In the genomic region with DNA sequence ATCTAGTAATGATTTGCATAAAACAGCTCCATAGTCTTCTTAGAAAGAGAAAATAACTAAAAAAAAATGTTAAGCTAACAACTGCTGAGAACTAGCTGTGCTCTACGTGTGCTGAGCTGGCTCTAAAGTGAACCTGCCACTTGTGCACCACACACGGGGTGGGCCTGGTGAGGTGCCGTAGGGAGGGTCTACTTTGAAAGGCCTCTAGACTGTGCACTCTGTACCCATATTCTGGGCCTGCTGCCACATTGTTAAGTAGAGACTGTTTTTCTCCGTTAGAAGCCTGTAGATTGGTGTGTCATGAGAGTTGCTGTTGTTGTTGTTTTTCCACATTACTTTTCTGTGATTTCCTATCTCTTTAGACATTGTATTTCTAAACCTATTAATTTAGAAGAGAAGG, we compare ENCODE assay signal across 21 cellular contexts.
DNase-seq lines count a peak whose midpoint lies in the region; ATAC-seq, FAIRE-seq and TF ChIP-seq lines count a peak whose summit lies in the region.
"Had no signal": no experiment of that assay in that cellular context is flagged by ENCODE, and none has a peak within 500 bp of the region (broad histone marks: within the 10 kb centered on the region; RNA-seq: fewer than 3 reads in every experiment).

No MANE protein-coding gene starts in this region.

- CTCF ChIA-PET in HepG2 (lab: Yijun Ruan, JAX; ENCODE audit: low intra/inter-chr PET ratio, low total read pairs): no interaction called here

- H2AFZ ChIP-seq in HepG2 (ENCODE audit: low read length): no peak overlapping the region
- H2AFZ ChIP-seq: GM23338 had no signal

- TF ChIP-seq RAD21 in liver (IDR thresholded peaks at IDR 0.05) (no peak), HepG2 (CRISPR knock-in tag; IDR thresholded peaks at IDR 0.05) (no peak)

- 49% methylated on average over 4 of the region's 4 CpGs for WGBS in liver
- WGBS in HepG2 (ENCODE audit: low lambda C conversion rate): 82% methylated on average over 3 of the region's 4 CpGs

- peak; percentile 49 for DNase-seq in activated CD4-positive, alpha-beta T cell treated with anti-CD3 and anti-CD28 coated beads, Interleukin-2, amount 10 ng/mL, durations not matched to agents 24 days and 14 days
- DNase-seq in activated CD4-positive, alpha-beta T cell treated with anti-CD3 and anti-CD28 coated beads, Interleukin-2, amount 50 U/mL, for 4 hours: no peak
- DNase-seq in HepG2 (ENCODE audit: low spot score) (no peak), left lobe of liver (ENCODE audit: low spot score) (no peak), type B pancreatic cell (ENCODE audit: extremely low spot score, unreplicated experiment) (no peak)
- DNase-seq: CD8-positive, alpha-beta T cell; COR-L47; DMS153; DMS79 treated with DMSO at 0.1 percent for 48 hours; EL; H7 had no signal

- FAIRE-seq in HepG2 (lab: Jason Lieb, UNC): no peak
- FAIRE-seq: D721Med, G401.6, GM12891, GM19239 had no signal

- no peak for ATAC-seq in HepG2
- peak; percentile 86 for ATAC-seq in left lobe of liver
- no peak for ATAC-seq in GM21619 (IDR thresholded peaks at IDR 0.05; ENCODE audit: unreplicated experiment)
- no peak for ATAC-seq in HG03139 (IDR thresholded peaks at IDR 0.05; ENCODE audit: unreplicated experiment)
- ATAC-seq: CD8-positive, alpha-beta T cell; GM23338 had no signal

- H3K4me3 ChIP-seq in liver (ENCODE audit: low read depth in 1 of 3, low read length in 3 of 3) (no peak overlapping the region), HepG2 (replicated peaks in 1 of 3; ENCODE audit: insufficient read depth in 1 of 3, low read depth in 2 of 3, low read length in 3 of 3) (no peak overlapping the region)
- H3K4me3 ChIP-seq: GM23338 had no signal

- no peak for TF ChIP-seq CTCF in liver (IDR thresholded peaks at IDR 0.05; ENCODE audit: low read depth, low read length, missing input control)
- no peak for TF ChIP-seq CTCF in HepG2 (CRISPR knock-in tag; IDR thresholded peaks at IDR 0.05)
- no peak for TF ChIP-seq CTCF in type B pancreatic cell (conservative IDR thresholded peaks at IDR 0.05)

- H3K27ac Mint-ChIP-seq in activated CD4-positive, alpha-beta T cell treated with anti-CD3 and anti-CD28 coated beads, Interleukin-2, amount 10 ng/mL, durations not matched to agents 24 days and 14 days: no peak overlapping the region
- peak overlapping the region; percentile 22 for H3K27ac Mint-ChIP-seq in type B pancreatic cell
- H3K27ac Mint-ChIP-seq: CD14-positive monocyte; CD8-positive, alpha-beta T cell; GM23338 had no signal

- no peaks in the 10 kb centered on the region for H3K9me3 ChIP-seq in liver (ENCODE audit: control insufficient read depth in 4 of 4, low read length in 3 of 4)
- no peaks in the 10 kb centered on the region for H3K9me3 ChIP-seq in HepG2 (ENCODE audit: low read length)

- POLR2A ChIA-PET in HepG2 (lab: Yijun Ruan, JAX): no interaction called here

- no peaks in the 10 kb centered on the region for H3K27me3 ChIP-seq in liver (ENCODE audit: control insufficient read depth in 4 of 4, insufficient read depth in 4 of 4, low read length in 3 of 4)
- H3K27me3 ChIP-seq in HepG2 (ENCODE audit: control insufficient read depth in 1 of 2, insufficient read depth in 2 of 2, low read length in 2 of 2): no peaks in the 10 kb centered on the region

- H3K79me2 ChIP-seq in HepG2 (ENCODE audit: insufficient read depth, low read length): peaks cover 10% of the 10 kb centered on the region

- BruUV-seq in HepG2 (replicated peaks; lab: Mats Ljungman, UMichigan): no TSS peak

- H3K36me3 ChIP-seq in liver (ENCODE audit: control insufficient read depth in 4 of 4, insufficient read depth in 3 of 4, low read depth in 1 of 4, low read length in 3 of 4): peaks cover 0 to 28% (median 3%) of the 10 kb centered on the region in 4 donors
- peaks cover 9 to 43% of the 10 kb centered on the region in 2 experiments for H3K36me3 ChIP-seq in HepG2 (replicated peaks in 1 of 2; ENCODE audit: control insufficient read depth in 1 of 2, insufficient read depth in 2 of 2, low read length in 2 of 2)

- H3K27me3 Mint-ChIP-seq in activated CD4-positive, alpha-beta T cell treated with anti-CD3 and anti-CD28 coated beads, Interleukin-2, amount 10 ng/mL, durations not matched to agents 24 days and 14 days: no peaks in the 10 kb centered on the region
- H3K27me3 Mint-ChIP-seq in type B pancreatic cell: no peaks in the 10 kb centered on the region

- H4K20me1 ChIP-seq in HepG2 (ENCODE audit: insufficient read depth, low read length): no peaks in the 10 kb centered on the region

- H3K4me1 ChIP-seq in liver (ENCODE audit: control insufficient read depth in 4 of 4, insufficient read depth in 4 of 4, low read length in 3 of 4) (peaks cover 0 to 11% (median 7%) of the 10 kb centered on the region in 4 donors), HepG2 (ENCODE audit: insufficient read depth, low read length) (peaks cover 13% of the 10 kb centered on the region)

- H3K27ac ChIP-seq in liver (ENCODE audit: low read depth in 1 of 2, low read length in 2 of 2) (no peak overlapping the region), HepG2 (ENCODE audit: extremely low read length, insufficient read depth, low read length) (no peak overlapping the region)
- H3K27ac ChIP-seq: 22Rv1 had no signal

- in situ Hi-C loops in HepG2 (cut with HindIII; ENCODE audit: extremely low pct_ligation_motif_present, low pct_unique_long_range_greater_than_20kb): no loop called here

- peaks cover 41% of the 10 kb centered on the region for H3K36me3 Mint-ChIP-seq in activated CD4-positive, alpha-beta T cell treated with anti-CD3 and anti-CD28 coated beads, Interleukin-2, amount 10 ng/mL, durations not matched to agents 24 days and 14 days (ENCODE audit: low read depth)
- H3K36me3 Mint-ChIP-seq in type B pancreatic cell: peaks cover 24% of the 10 kb centered on the region
- H3K36me3 Mint-ChIP-seq: CD14-positive monocyte had no signal

- peaks cover 4% of the 10 kb centered on the region for H3K4me1 Mint-ChIP-seq in activated CD4-positive, alpha-beta T cell treated with anti-CD3 and anti-CD28 coated beads, Interleukin-2, amount 10 ng/mL, durations not matched to agents 24 days and 14 days
- peaks cover 14% of the 10 kb centered on the region for H3K4me1 Mint-ChIP-seq in type B pancreatic cell (ENCODE audit: unreplicated experiment)
- H3K4me1 Mint-ChIP-seq: CD14-positive monocyte had no signal

- no peak overlapping the region for H3K4me2 ChIP-seq in HepG2 (ENCODE audit: low read depth, low read length)
- H3K4me2 ChIP-seq: GM23338 had no signal

- H3K9ac ChIP-seq in liver (ENCODE audit: low read depth in 1 of 2, low read length in 2 of 2) (no peak overlapping the region), HepG2 (ENCODE audit: insufficient read depth, low read depth, low read length) (no peak overlapping the region)

- no peak overlapping the region for H3K4me3 Mint-ChIP-seq in activated CD4-positive, alpha-beta T cell treated with anti-CD3 and anti-CD28 coated beads, Interleukin-2, amount 10 ng/mL, durations not matched to agents 24 days and 14 days
- no peak overlapping the region for H3K4me3 Mint-ChIP-seq in type B pancreatic cell
- H3K4me3 Mint-ChIP-seq: CD14-positive monocyte; CD8-positive, alpha-beta T cell; GM23338 had no signal

- intact Hi-C loops in activated CD4-positive, alpha-beta T cell treated with anti-CD3 and anti-CD28 coated beads, Interleukin-2, amount 10 ng/mL, durations not matched to agents 24 days and 14 days (cut with micrococcal nuclease): loop anchor here (5.0 kb wide), 1 partner anchor 40 kb away; no protein-coding TSS in a partner anchor
- intact Hi-C loops in HepG2 (cut with micrococcal nuclease; ENCODE audit: unreplicated experiment): no loop called here

- TF ChIP-seq EP300 in HepG2 (IDR thresholded peaks at IDR 0.05; ENCODE audit: low read depth in 2 of 2, low read length in 2 of 2): no peak
- TF ChIP-seq EP300 in HepG2 (CRISPR knock-in tag; IDR thresholded peaks at IDR 0.05; ENCODE audit: borderline replicate concordance): no peak

- H3K9me3 Mint-ChIP-seq in activated CD4-positive, alpha-beta T cell treated with anti-CD3 and anti-CD28 coated beads, Interleukin-2, amount 10 ng/mL, durations not matched to agents 24 days and 14 days: no peaks in the 10 kb centered on the region
- no peaks in the 10 kb centered on the region for H3K9me3 Mint-ChIP-seq in type B pancreatic cell
- H3K9me3 Mint-ChIP-seq: CD14-positive monocyte; CD8-positive, alpha-beta T cell; GM23338 had no signal

- TF ChIP-seq POLR2A in HepG2 (IDR thresholded peaks at IDR 0.05; ENCODE audit: insufficient read depth in 1 of 2, low read depth in 2 of 2, low read length in 2 of 2): no peak

TF ChIP-seq in liver, 16 proteins besides CTCF, POLR2A, EP300 and RAD21:
- TF ChIP-seq HNF4A (conservative IDR thresholded peaks at IDR 0.05) (peak; percentile 46 to 74), YY1 (IDR thresholded peaks at IDR 0.05) (no peak), NR2F2 (IDR thresholded peaks at IDR 0.05) (no peak)

TF ChIP-seq in HepG2, 621 proteins besides CTCF, POLR2A, EP300 and RAD21 (continues in another document):
- TF ChIP-seq ZNF839 (CRISPR knock-in tag; IDR thresholded peaks at IDR 0.05; ENCODE audit: borderline replicate concordance): no peak
